ENCODE assay signal across 8 cellular contexts in genomic region chr16:16150117-16150877, GRCh38.
DNase-seq lines count a peak whose midpoint lies in the region; ATAC-seq and TF ChIP-seq lines count a peak whose summit lies in the region.

No MANE protein-coding gene starts in this region.

- ATAC-seq in GM19467 (IDR thresholded peaks at IDR 0.05; ENCODE audit: unreplicated experiment), result no peak
- ATAC-seq in HG02678 (IDR thresholded peaks at IDR 0.05; ENCODE audit: unreplicated experiment), result no peak
- ATAC-seq in HG03196 (IDR thresholded peaks at IDR 0.05; ENCODE audit: unreplicated experiment), result no peak

- TF ChIP-seq CTCF in progenitor cell of endocrine pancreas (IDR thresholded peaks at IDR 0.05; ENCODE audit: unreplicated experiment), result no peak

- H3K9me3 Mint-ChIP-seq in progenitor cell of endocrine pancreas (ENCODE audit: low read depth), result no peaks in the 10 kb centered on the region

- DNase-seq in NCI-H2107 treated with DMSO at 0.1 percent for 48 hours (lab: John Stamatoyannopoulos, UW; ENCODE audit: unreplicated experiment) (peak; percentile 13), NCI-H2107 (lab: John Stamatoyannopoulos, UW) (no peak), fibroblast of gingiva (ENCODE audit: low read depth) (peak; percentile 78), mucosa of gallbladder (ENCODE audit: low spot score) (peak; percentile 70), progenitor cell of endocrine pancreas (ENCODE audit: low spot score, unreplicated experiment) (no peak)

- no peak overlapping the region for H3K4me3 Mint-ChIP-seq in progenitor cell of endocrine pancreas (ENCODE audit: low read depth)

- no peaks in the 10 kb centered on the region for H3K4me1 Mint-ChIP-seq in progenitor cell of endocrine pancreas (ENCODE audit: low read depth)

- no peaks in the 10 kb centered on the region for H3K27me3 Mint-ChIP-seq in progenitor cell of endocrine pancreas

- peaks cover 2% of the 10 kb centered on the region for H3K36me3 Mint-ChIP-seq in progenitor cell of endocrine pancreas (ENCODE audit: insufficient read depth)

- H3K27ac Mint-ChIP-seq in progenitor cell of endocrine pancreas, result no peak overlapping the region

Comparison
In these comparisons a context has a peak if more than half of its experiments do, and no peak if none do; other contexts are left out.
1. DNase-seq: peak in NCI-H2107 treated with DMSO at 0.1 percent for 48 hours (single experiment), fibroblast of gingiva (single experiment) and mucosa of gallbladder (single experiment); none in NCI-H2107 (single experiment) and progenitor cell of endocrine pancreas (single experiment).